In genomic region chr2:134301099-134301970, GRCh38 we compare ENCODE assay signal across 9 cellular contexts. TPM values are rescaled to one million over a fixed set of nuclear protein-coding genes. Genes with fewer than 3 reads are reported as not detected.
DNase-seq lines count a peak whose midpoint lies in the region; ATAC-seq and TF ChIP-seq lines count a peak whose summit lies in the region.
"Had no signal": no experiment of that assay in that cellular context is flagged by ENCODE, and none has a peak within 500 bp of the region (broad histone marks: within the 10 kb centered on the region; RNA-seq: fewer than 3 reads in every experiment).

No MANE protein-coding gene starts in this region.

- H3K9me3 Mint-ChIP-seq in HFFc6, result no peaks in the 10 kb centered on the region

- DNase-seq in AG20443 (ENCODE audit: low spot score) (peak; percentile 31), HFFc6 (peak; percentile 54), brain microvascular endothelial cell (peak; percentile 42), lung microvascular endothelial cell (ENCODE audit: low read depth in 2 of 2) (peak; percentile 61 to 74), T1000 (lab: John Stamatoyannopoulos, UW) (no peak), NCI-H2171 (lab: John Stamatoyannopoulos, UW) (no peak), NCI-H187 (lab: John Stamatoyannopoulos, UW) (no peak)
- DNase-seq: SHP77 had no signal

- TF ChIP-seq CTCF in HFFc6 (IDR thresholded peaks at IDR 0.05) (no peak), brain microvascular endothelial cell (IDR thresholded peaks at IDR 0.05; ENCODE audit: low read depth, low read length, missing control alignments) (no peak)

- peak overlapping the region; percentile 66 for H3K27ac Mint-ChIP-seq in HFFc6

- H3K4me1 Mint-ChIP-seq in HFFc6 (ENCODE audit: low read depth), result peaks cover 40% of the 10 kb centered on the region

- no peak for ATAC-seq in HG02840 (IDR thresholded peaks at IDR 0.05; ENCODE audit: low FRiP score, unreplicated experiment)

- peaks cover 2% of the 10 kb centered on the region for H3K27me3 Mint-ChIP-seq in HFFc6 (ENCODE audit: insufficient read depth)

- H3K4me3 ChIP-seq in brain microvascular endothelial cell (ENCODE audit: low read depth, low read length), result no peak overlapping the region

- no peaks in the 10 kb centered on the region for H3K36me3 ChIP-seq in brain microvascular endothelial cell (replicated peaks)

- in situ Hi-C loops in brain microvascular endothelial cell (cut with HindIII; ENCODE audit: low pct_ligation_motif_present, low sequenced_read_pairs), result no loop called here

- peaks cover 6% of the 10 kb centered on the region; the same call in 1 of the 2 replicates for H3K36me3 Mint-ChIP-seq in HFFc6 (ENCODE audit: low read depth)

- H3K4me3 Mint-ChIP-seq in HFFc6, result peak overlapping the region; percentile 47; the same call in 1 of the 2 replicates

- no peaks in the 10 kb centered on the region for H3K27me3 ChIP-seq in brain microvascular endothelial cell (replicated peaks)

- peak overlapping the region; percentile 20 for H3K27ac ChIP-seq in brain microvascular endothelial cell

RNA-seq across cellular contexts. Expression of gene MGAT5, which starts 47.5 kb away (rescaled TPM):
- total RNA-seq in HFFc6 (2021; fragmentation: NEBNext Ultra II Directional; extraction: Animal tissue kit (Norgen Biotek cat#: 25700)), result 100 to 1,000 TPM; 104 to 129 (median 113) TPM
- total RNA-seq in lung microvascular endothelial cell, result 68.0 and 158 TPM in 2 replicates

Comparison
In these comparisons a context has a peak if more than half of its experiments do, and no peak if none do; other contexts are left out.
1. DNase-seq: peak in AG20443 (single experiment), HFFc6 (single experiment), brain microvascular endothelial cell (single experiment) and lung microvascular endothelial cell (2 of 2); none in T1000 (single experiment), NCI-H2171 (single experiment) and NCI-H187 (0 of 2).